ENCODE assay signal across 9 cellular contexts in the genomic region with DNA sequence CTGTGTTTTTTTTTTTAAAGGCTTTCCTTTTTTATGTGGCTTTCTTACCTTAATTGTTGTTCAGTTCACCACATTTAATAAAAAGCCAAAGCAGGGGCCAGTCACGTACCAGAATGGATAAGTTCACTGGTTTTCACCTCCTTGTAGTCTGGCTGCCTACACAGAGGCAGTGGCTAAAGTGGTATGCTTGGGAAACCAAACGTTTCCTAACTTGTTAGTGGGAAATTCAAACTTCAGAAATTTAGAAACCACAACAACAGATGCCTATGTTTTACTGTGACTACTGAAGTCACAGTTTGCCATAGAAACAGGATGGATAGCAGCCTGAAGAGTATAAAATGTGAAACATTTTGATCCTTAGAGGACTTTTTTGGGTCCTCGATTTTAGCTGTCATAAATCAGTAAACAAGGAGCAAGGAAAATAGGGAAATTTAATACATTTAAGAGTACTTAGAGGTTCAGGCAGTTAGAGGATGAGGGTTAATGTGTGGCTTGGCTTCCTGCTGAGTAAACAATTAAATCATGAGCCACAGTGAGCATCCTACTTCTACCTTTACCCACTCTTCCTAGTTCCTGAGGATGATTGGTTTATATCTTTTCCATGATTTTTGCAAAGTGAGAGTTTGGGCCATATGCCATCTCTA. TPM values are rescaled to one million over a fixed set of nuclear protein-coding genes. Genes with fewer than 3 reads are reported as not detected.
A peak's percentile ranks its signal among the peaks of the same experiment; 100 is the strongest.
DNase-seq lines count a peak whose midpoint lies in the region; ATAC-seq and TF ChIP-seq lines count a peak whose summit lies in the region.
"Had no signal": no experiment of that assay in that cellular context is flagged by ENCODE, and none has a peak within 500 bp of the region (broad histone marks: within the 10 kb centered on the region; RNA-seq: fewer than 3 reads in every experiment).

No MANE protein-coding gene starts in this region.

- H3K4me1 Mint-ChIP-seq in stimulated activated naive B cell treated with anti-CD40 and anti-IgM and Interleukin-4, amounts not matched to agents 10 μg/mL and 1 μg/mL and 100 μg/mL, for 72 hours, result peaks cover 16 to 40% of the 10 kb centered on the region in 2 donors

- H3K27me3 ChIP-seq in testis, result no peaks in the 10 kb centered on the region

- no peaks in the 10 kb centered on the region for H3K27me3 Mint-ChIP-seq in stimulated activated naive B cell treated with anti-CD40 and anti-IgM and Interleukin-4, amounts not matched to agents 10 μg/mL and 1 μg/mL and 100 μg/mL, for 72 hours

- H3K4me1 ChIP-seq in testis, result peaks cover 33% of the 10 kb centered on the region

- whole genome bisulfite sequencing in testis, 2 donors, result 42 to 43% methylated on average over 3 of the region's 3 CpGs

- DNase-seq in NCI-H2029 treated with DMSO at 0.1 percent for 48 hours (lab: John Stamatoyannopoulos, UW) (peak; percentile 54), NCI-H2029 (lab: John Stamatoyannopoulos, UW) (no peak), NCI-H146 treated with DMSO at 0.1 percent for 48 hours (lab: John Stamatoyannopoulos, UW; ENCODE audit: unreplicated experiment) (peak; percentile 9), epithelial cell of proximal tubule (ENCODE audit: low read depth) (peak; percentile 74), testis (no peak)
- DNase-seq in stimulated activated naive B cell treated with anti-CD40 and anti-IgM and Interleukin-4, amounts not matched to agents 10 μg/mL and 1 μg/mL and 100 μg/mL, for 72 hours, result no peak
- DNase-seq: NCI-H82 had no signal

- no peaks in the 10 kb centered on the region for H3K36me3 ChIP-seq in testis (ENCODE audit: low read depth, missing control alignments)

- TF ChIP-seq CTCF in epithelial cell of proximal tubule (conservative IDR thresholded peaks at IDR 0.05; ENCODE audit: low read depth, low read length), result no peak
- no peak for TF ChIP-seq CTCF in testis (IDR thresholded peaks at IDR 0.05)

- peak; percentile 58 to 67 for ATAC-seq in stimulated activated naive B cell treated with anti-CD40 and anti-IgM and Interleukin-4, amounts not matched to agents 10 μg/mL and 1 μg/mL and 100 μg/mL, for 72 hours (replicated peaks)
- ATAC-seq in GM21367 (IDR thresholded peaks at IDR 0.05; ENCODE audit: unreplicated experiment) (no peak), HG03460 (IDR thresholded peaks at IDR 0.05; ENCODE audit: unreplicated experiment) (no peak)

- H3K27ac Mint-ChIP-seq in stimulated activated naive B cell treated with anti-CD40 and anti-IgM and Interleukin-4, amounts not matched to agents 10 μg/mL and 1 μg/mL and 100 μg/mL, for 72 hours, result peak overlapping the region; percentile 70

- H3K4me3 Mint-ChIP-seq in stimulated activated naive B cell treated with anti-CD40 and anti-IgM and Interleukin-4, amounts not matched to agents 10 μg/mL and 1 μg/mL and 100 μg/mL, for 72 hours, result peak overlapping the region in 1 of 2 donors; percentile 18

- TF ChIP-seq POLR2A in testis (IDR thresholded peaks at IDR 0.05), result no peak

- peak overlapping the region in 1 of 2 donors; percentile 60 for H3K27ac ChIP-seq in testis

- H3K4me3 ChIP-seq in epithelial cell of proximal tubule (ENCODE audit: low read depth, low read length), result no peak overlapping the region
- no peak overlapping the region for H3K4me3 ChIP-seq in testis

- H3K9me3 Mint-ChIP-seq in stimulated activated naive B cell treated with anti-CD40 and anti-IgM and Interleukin-4, amounts not matched to agents 10 μg/mL and 1 μg/mL and 100 μg/mL, for 72 hours, result peaks cover 0 to 2% of the 10 kb centered on the region in 2 donors

- H3K36me3 Mint-ChIP-seq in stimulated activated naive B cell treated with anti-CD40 and anti-IgM and Interleukin-4, amounts not matched to agents 10 μg/mL and 1 μg/mL and 100 μg/mL, for 72 hours, result peaks cover 22 to 30% of the 10 kb centered on the region in 2 donors

- intact Hi-C loops in testis (cut with DNase I; ENCODE audit: low total_unique reads), result no loop called here

- H3K9me3 ChIP-seq in testis, result no peaks in the 10 kb centered on the region

RNA-seq across cellular contexts. Expression of gene CMSS1, which starts 48.6 kb away (rescaled TPM):
- total RNA-seq in epithelial cell of proximal tubule (28.4 and 34.9 TPM in 2 replicates), testis (10 to 100 TPM; 24.6 to 24.9 TPM)
- 47.9 TPM for polyA plus RNA-seq in testis (ENCODE audit: insufficient read depth, low read depth, low replicate concordance)

Comparison
In these comparisons a context has a peak if more than half of its experiments do, and no peak if none do; other contexts are left out.
1. DNase-seq: peak in NCI-H2029 treated with DMSO at 0.1 percent for 48 hours (single experiment), NCI-H146 treated with DMSO at 0.1 percent for 48 hours (single experiment) and epithelial cell of proximal tubule (single experiment); none in NCI-H2029 (single experiment), stimulated activated naive B cell treated with anti-CD40 and anti-IgM and Interleukin-4, amounts not matched to agents 10 μg/mL and 1 μg/mL and 100 μg/mL, for 72 hours (single experiment) and testis (single experiment).
2. ATAC-seq: peak in stimulated activated naive B cell treated with anti-CD40 and anti-IgM and Interleukin-4, amounts not matched to agents 10 μg/mL and 1 μg/mL and 100 μg/mL, for 72 hours (2 of 2); none in GM21367 (single experiment) and HG03460 (single experiment).